ENCODE assay signal across 6 cellular contexts in genomic region chr4:44165938-44166337, GRCh38.
"Had no signal": no experiment of that assay in that cellular context is flagged by ENCODE, and none has a peak within 500 bp of the region (broad histone marks: within the 10 kb centered on the region; RNA-seq: fewer than 3 reads in every experiment).

No MANE protein-coding gene starts in this region.

- ATAC-seq: GM23338, HCT116, HepG2 had no signal

- H3K36me3 Mint-ChIP-seq: IgD-negative memory B cell had no signal

- DNase-seq: H9, HFFc6 had no signal

- H3K4me1 Mint-ChIP-seq: GM23338, H9, IgD-negative memory B cell had no signal

- H3K27ac Mint-ChIP-seq: GM23338, H9, HFFc6, IgD-negative memory B cell had no signal

- H3K27me3 Mint-ChIP-seq: IgD-negative memory B cell had no signal

- H3K4me3 Mint-ChIP-seq: GM23338, H9, HFFc6, IgD-negative memory B cell had no signal
